Comparison of ENCODE assay signal across 8 cellular contexts in the genomic region with DNA sequence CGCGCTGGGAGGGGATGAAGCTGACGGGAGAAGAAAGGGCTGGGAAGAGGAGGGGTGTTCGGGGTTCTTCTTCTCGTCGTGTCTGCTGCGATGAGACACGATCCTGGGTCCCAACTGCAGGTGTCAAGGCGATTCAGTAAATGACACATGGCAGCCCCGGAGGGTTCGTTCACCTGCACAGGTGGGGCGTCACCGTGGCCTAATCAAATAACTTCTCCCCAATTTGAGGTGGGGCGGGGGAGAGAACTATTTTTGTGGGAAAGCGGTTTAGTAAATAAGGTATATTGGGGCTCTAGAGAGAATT. TPM values are rescaled to one million over a fixed set of nuclear protein-coding genes. Genes with fewer than 3 reads are reported as not detected.
DNase-seq lines count a peak whose midpoint lies in the region; ATAC-seq and TF ChIP-seq lines count a peak whose summit lies in the region.

No MANE protein-coding gene starts in this region.

- CTCF ChIA-PET in activated CD4-positive, alpha-beta T cell treated with anti-CD3 and anti-CD28 coated beads for 36 hours (lab: Charles Lee) = interaction anchor here (1.4 kb wide), 1 partner anchor 19 kb away, joined by 3 read pairs; no protein-coding TSS in a partner anchor
- CTCF ChIA-PET in activated B cell treated with CpG ODN at 0.5 μM for 24 hours (lab: Charles Lee) = no interaction called here

- TF ChIP-seq CTCF in activated B cell treated with CpG ODN at 0.5 μM for 24 hours (IDR thresholded peaks at IDR 0.05) = no peak

- DNase-seq in activated CD4-positive, alpha-beta T cell treated with anti-CD3 and anti-CD28 coated beads for 36 hours = no peak
- no peak for DNase-seq in activated CD4-positive, alpha-beta T cell treated with anti-CD3 and anti-CD28 coated beads, Interleukin-2, amount 50 U/mL, for 1 hour
- DNase-seq in activated B cell treated with CpG ODN at 0.5 μM for 24 hours (no peak), iPS-NIHi11 (ENCODE audit: low spot score) (peak; percentile 21), EL (no peak), GDM1 (lab: John Stamatoyannopoulos, UW) (no peak), NCI-H2081 (lab: John Stamatoyannopoulos, UW) (no peak)

- H3K27ac ChIP-seq in temporal lobe (ENCODE audit: low read depth, low read length) = peak overlapping the region; percentile 71

- peak overlapping the region; percentile 30 for H3K27ac Mint-ChIP-seq in activated CD4-positive, alpha-beta T cell treated with anti-CD3 and anti-CD28 coated beads for 36 hours
- H3K27ac Mint-ChIP-seq in activated B cell treated with CpG ODN at 0.5 μM for 24 hours = peak overlapping the region; percentile 65

- H3K27me3 Mint-ChIP-seq in activated CD4-positive, alpha-beta T cell treated with anti-CD3 and anti-CD28 coated beads for 36 hours = peaks cover 51% of the 10 kb centered on the region
- peaks cover 3% of the 10 kb centered on the region for H3K27me3 Mint-ChIP-seq in activated B cell treated with CpG ODN at 0.5 μM for 24 hours

- intact Hi-C loops in activated CD4-positive, alpha-beta T cell treated with anti-CD3 and anti-CD28 coated beads for 36 hours (cut with DNase I, micrococcal nuclease) = no loop called here
- intact Hi-C loops in activated B cell treated with CpG ODN at 0.5 μM for 24 hours (cut with micrococcal nuclease) = loop anchor here (1.0 kb wide), 2 partner anchors 24 to 190 kb away; no protein-coding TSS in a partner anchor

- H3K9me3 Mint-ChIP-seq in activated CD4-positive, alpha-beta T cell treated with anti-CD3 and anti-CD28 coated beads for 36 hours (ENCODE audit: low read depth) = no peaks in the 10 kb centered on the region
- H3K9me3 Mint-ChIP-seq in activated B cell treated with CpG ODN at 0.5 μM for 24 hours = no peaks in the 10 kb centered on the region

- peaks cover 15% of the 10 kb centered on the region for H3K4me1 Mint-ChIP-seq in activated CD4-positive, alpha-beta T cell treated with anti-CD3 and anti-CD28 coated beads for 36 hours
- peaks cover 38% of the 10 kb centered on the region for H3K4me1 Mint-ChIP-seq in activated B cell treated with CpG ODN at 0.5 μM for 24 hours

- no peaks in the 10 kb centered on the region for H3K36me3 Mint-ChIP-seq in activated CD4-positive, alpha-beta T cell treated with anti-CD3 and anti-CD28 coated beads for 36 hours (ENCODE audit: low read depth)
- H3K36me3 Mint-ChIP-seq in activated B cell treated with CpG ODN at 0.5 μM for 24 hours (ENCODE audit: low read depth) = no peaks in the 10 kb centered on the region

- H3K4me3 Mint-ChIP-seq in activated CD4-positive, alpha-beta T cell treated with anti-CD3 and anti-CD28 coated beads for 36 hours = peak overlapping the region; percentile 66
- H3K4me3 Mint-ChIP-seq in activated B cell treated with CpG ODN at 0.5 μM for 24 hours = peak overlapping the region; percentile 88

- no peak for ATAC-seq in activated CD4-positive, alpha-beta T cell treated with anti-CD3 and anti-CD28 coated beads for 36 hours
- ATAC-seq in activated B cell treated with CpG ODN at 0.5 μM for 24 hours (ENCODE audit: low read depth) = no peak

- POLR2A ChIA-PET in activated CD4-positive, alpha-beta T cell treated with anti-CD3 and anti-CD28 coated beads for 36 hours (lab: Charles Lee) = no interaction called here
- POLR2A ChIA-PET in activated B cell treated with CpG ODN at 0.5 μM for 24 hours (lab: Charles Lee) = interaction anchor here (1.7 kb wide), 1 partner anchor 24 kb away, joined by 10 read pairs; no protein-coding TSS in a partner anchor

RNA-seq across cellular contexts. Expression of a gene that starts 0.6 kb away (rescaled TPM):
- under 1 TPM; 0.26 to 0.57 TPM for total RNA-seq in activated CD4-positive, alpha-beta T cell treated with anti-CD3 and anti-CD28 coated beads for 36 hours
- total RNA-seq in activated B cell treated with CpG ODN at 0.5 μM for 24 hours (4.8 and 6.2 TPM in 2 replicates), temporal lobe (51.1 TPM)
